ENCODE assay signal across 12 cellular contexts in genomic region chr15:101168898-101169297, GRCh38.
A peak's percentile ranks its signal among the peaks of the same experiment; 100 is the strongest.
DNase-seq lines count a peak whose midpoint lies in the region; ATAC-seq, FAIRE-seq and TF ChIP-seq lines count a peak whose summit lies in the region.
"Had no signal": no experiment of that assay in that cellular context is flagged by ENCODE, and none has a peak within 500 bp of the region (broad histone marks: within the 10 kb centered on the region; RNA-seq: fewer than 3 reads in every experiment).

No MANE protein-coding gene starts in this region.

- peaks cover 30% of the 10 kb centered on the region for H3K9me3 Mint-ChIP-seq in activated CD4-positive, alpha-beta T cell treated with anti-CD3 and anti-CD28 coated beads, Interleukin-2, amount 10 ng/mL, durations not matched to agents 7 days and 5 days
- H3K9me3 Mint-ChIP-seq in activated CD4-positive, alpha-beta memory T cell treated with anti-CD3 and anti-CD28 coated beads, Interleukin-2, amount 10 ng/mL, durations not matched to agents 7 days and 5 days, result peaks cover 31% of the 10 kb centered on the region

- DNase-seq in activated CD4-positive, alpha-beta T cell treated with anti-CD3 and anti-CD28 coated beads, Interleukin-2, amount 10 ng/mL, durations not matched to agents 7 days and 5 days, result no peak
- no peak for DNase-seq in activated CD4-positive, alpha-beta T cell treated with anti-CD3 and anti-CD28 coated beads for 1 hour
- DNase-seq in activated CD4-positive, alpha-beta memory T cell treated with anti-CD3 and anti-CD28 coated beads, Interleukin-2, amount 10 ng/mL, durations not matched to agents 7 days and 5 days, result no peak
- DNase-seq in keratinocyte (ENCODE audit: low read depth, low spot score), result no peak
- no peak for DNase-seq in NOMO-1 treated with dmso at 0.1 percent for 144 hours (lab: John Stamatoyannopoulos, UW; ENCODE audit: unreplicated experiment)
- no peak for DNase-seq in NCI-H526 treated with DMSO at 0.1 percent for 48 hours (lab: John Stamatoyannopoulos, UW)
- no peak for DNase-seq in omental fat pad (ENCODE audit: low spot score)
- DNase-seq: NCI-H2081 treated with DMSO at 0.1 percent for 48 hours had no signal

- H3K36me3 ChIP-seq in keratinocyte (ENCODE audit: control insufficient read depth in 2 of 2, extremely low read depth in 1 of 2, insufficient read depth in 2 of 2, low read length in 2 of 2), result no peaks in the 10 kb centered on the region
- peaks cover 0 to 4% of the 10 kb centered on the region in 2 donors for H3K36me3 ChIP-seq in stomach smooth muscle (ENCODE audit: control insufficient read depth in 2 of 2, insufficient read depth in 2 of 2, low read length in 2 of 2)
- H3K36me3 ChIP-seq: Peyer's patch had no signal

- H3K36me3 Mint-ChIP-seq in activated CD4-positive, alpha-beta T cell treated with anti-CD3 and anti-CD28 coated beads, Interleukin-2, amount 10 ng/mL, durations not matched to agents 7 days and 5 days (ENCODE audit: low read depth), result peaks cover 41% of the 10 kb centered on the region
- H3K36me3 Mint-ChIP-seq in activated CD4-positive, alpha-beta memory T cell treated with anti-CD3 and anti-CD28 coated beads, Interleukin-2, amount 10 ng/mL, durations not matched to agents 7 days and 5 days (ENCODE audit: low read depth), result peaks cover 45% of the 10 kb centered on the region

- no peaks in the 10 kb centered on the region for H4K20me1 ChIP-seq in keratinocyte (ENCODE audit: control insufficient read depth, extremely low read depth, insufficient read depth, low read length)

- peak overlapping the region; percentile 21 for H3K4me3 Mint-ChIP-seq in activated CD4-positive, alpha-beta T cell treated with anti-CD3 and anti-CD28 coated beads, Interleukin-2, amount 10 ng/mL, durations not matched to agents 7 days and 5 days
- H3K4me3 Mint-ChIP-seq in activated CD4-positive, alpha-beta memory T cell treated with anti-CD3 and anti-CD28 coated beads, Interleukin-2, amount 10 ng/mL, durations not matched to agents 7 days and 5 days, result peak overlapping the region; percentile 68
- H3K4me3 Mint-ChIP-seq: mesothelial cell of epicardium had no signal

- H3K9me3 ChIP-seq in keratinocyte (ENCODE audit: control insufficient read depth, low read depth, low read length) (peaks cover 18% of the 10 kb centered on the region), stomach smooth muscle (ENCODE audit: control insufficient read depth in 2 of 2, low read length in 2 of 2) (peaks cover 4 to 10% of the 10 kb centered on the region in 2 donors)

- peak overlapping the region; percentile 92 for H3K27ac Mint-ChIP-seq in activated CD4-positive, alpha-beta T cell treated with anti-CD3 and anti-CD28 coated beads, Interleukin-2, amount 10 ng/mL, durations not matched to agents 7 days and 5 days
- H3K27ac Mint-ChIP-seq in activated CD4-positive, alpha-beta memory T cell treated with anti-CD3 and anti-CD28 coated beads, Interleukin-2, amount 10 ng/mL, durations not matched to agents 7 days and 5 days, result peak overlapping the region; percentile 94

- peaks cover 41% of the 10 kb centered on the region for H3K4me1 Mint-ChIP-seq in activated CD4-positive, alpha-beta T cell treated with anti-CD3 and anti-CD28 coated beads, Interleukin-2, amount 10 ng/mL, durations not matched to agents 7 days and 5 days
- H3K4me1 Mint-ChIP-seq in activated CD4-positive, alpha-beta memory T cell treated with anti-CD3 and anti-CD28 coated beads, Interleukin-2, amount 10 ng/mL, durations not matched to agents 7 days and 5 days, result peaks cover 47% of the 10 kb centered on the region

- dilution Hi-C loops in keratinocyte (cut with MboI; ENCODE audit: extremely low pct_ligation_motif_present, low sequenced_read_pairs), result no loop called here

- H3K4me3 ChIP-seq in keratinocyte (ENCODE audit: control insufficient read depth in 2 of 3, extremely low read depth in 1 of 3, insufficient read depth in 2 of 3, low read depth in 1 of 3, low read length in 3 of 3) (no peak overlapping the region), stomach smooth muscle (ENCODE audit: low read length in 2 of 2) (no peak overlapping the region)
- H3K4me3 ChIP-seq: A549, Peyer's patch had no signal

- FAIRE-seq in keratinocyte (lab: Jason Lieb, UNC), result no peak
- FAIRE-seq: A549 had no signal

- no peak for TF ChIP-seq CTCF in keratinocyte (optimal IDR thresholded peaks at IDR 0.05 in 1 of 3, IDR thresholded peaks at IDR 0.05 in 1 of 3, conservative IDR thresholded peaks at IDR 0.05 in 1 of 3; ENCODE audit: extremely low read depth in 1 of 3, insufficient read depth in 2 of 3, low read length in 3 of 3)
- TF ChIP-seq CTCF in omental fat pad (IDR thresholded peaks at IDR 0.05), result no peak

- no peaks in the 10 kb centered on the region for H3K27me3 Mint-ChIP-seq in activated CD4-positive, alpha-beta T cell treated with anti-CD3 and anti-CD28 coated beads, Interleukin-2, amount 10 ng/mL, durations not matched to agents 7 days and 5 days
- no peaks in the 10 kb centered on the region for H3K27me3 Mint-ChIP-seq in activated CD4-positive, alpha-beta memory T cell treated with anti-CD3 and anti-CD28 coated beads, Interleukin-2, amount 10 ng/mL, durations not matched to agents 7 days and 5 days

- ATAC-seq in omental fat pad (ENCODE audit: low FRiP score), result no peak

- H3K27me3 ChIP-seq in keratinocyte (ENCODE audit: control insufficient read depth, extremely low read depth, insufficient read depth, low read length) (no peaks in the 10 kb centered on the region), stomach smooth muscle (ENCODE audit: control insufficient read depth in 1 of 2, insufficient read depth in 2 of 2, low read length in 2 of 2) (no peaks in the 10 kb centered on the region)
- H3K27me3 ChIP-seq: Peyer's patch had no signal

- H3K27ac ChIP-seq in keratinocyte (ENCODE audit: control insufficient read depth, insufficient read depth, low read length) (peak overlapping the region; percentile 53), stomach smooth muscle (ENCODE audit: low read length) (peak overlapping the region; percentile 62)
- H3K27ac ChIP-seq: A549 had no signal

- POLR2A ChIA-PET in activated CD4-positive, alpha-beta T cell treated with anti-CD3 and anti-CD28 coated beads, Interleukin-2, amount 10 ng/mL, durations not matched to agents 7 days and 5 days (lab: Charles Lee), result no interaction called here
- POLR2A ChIA-PET in activated CD4-positive, alpha-beta memory T cell treated with anti-CD3 and anti-CD28 coated beads, Interleukin-2, amount 10 ng/mL, durations not matched to agents 7 days and 5 days (lab: Charles Lee), result interaction anchor here (0.6 to 2.6 kb wide), 15 partner anchors 15 to 82 kb away, joined by 3 to 19 read pairs (median 5); partner anchors contain the start of gene CHSY1

- CTCF ChIA-PET in activated CD4-positive, alpha-beta T cell treated with anti-CD3 and anti-CD28 coated beads, Interleukin-2, amount 10 ng/mL, durations not matched to agents 7 days and 5 days (lab: Charles Lee), result interaction anchor here (0.7 to 3.9 kb wide), 11 partner anchors 9 to 54 kb away, joined by 3 to 14 read pairs (median 4); no protein-coding TSS in a partner anchor
- CTCF ChIA-PET in activated CD4-positive, alpha-beta memory T cell treated with anti-CD3 and anti-CD28 coated beads, Interleukin-2, amount 10 ng/mL, durations not matched to agents 7 days and 5 days (lab: Charles Lee), result interaction anchor here (1.1 to 2.8 kb wide), 6 partner anchors 15 to 89 kb away, joined by 3 to 11 read pairs (median 6); partner anchors contain the start of gene CHSY1

- H3K9ac ChIP-seq in keratinocyte (ENCODE audit: control insufficient read depth, extremely low read depth, insufficient read depth, low read length) (no peak overlapping the region), stomach smooth muscle (ENCODE audit: low read length in 2 of 2) (no peak overlapping the region)

- H3K4me1 ChIP-seq in keratinocyte (ENCODE audit: control insufficient read depth, extremely low read depth, insufficient read depth, low read length) (peaks cover 68% of the 10 kb centered on the region), stomach smooth muscle (ENCODE audit: control insufficient read depth, insufficient read depth, low read length) (peaks cover 17% of the 10 kb centered on the region)
- H3K4me1 ChIP-seq: A549 had no signal

- peaks cover 2% of the 10 kb centered on the region for H3K9me1 ChIP-seq in keratinocyte (ENCODE audit: control insufficient read depth, extremely low read depth, insufficient read depth, low read length)

- no peak overlapping the region for H2AFZ ChIP-seq in keratinocyte (ENCODE audit: control insufficient read depth, low read length)

- H3K4me2 ChIP-seq in keratinocyte (ENCODE audit: control insufficient read depth, extremely low read depth, insufficient read depth, low read depth, low read length), result peak overlapping the region; percentile 56
- H3K4me2 ChIP-seq: A549 had no signal

- H3K79me2 ChIP-seq in keratinocyte (ENCODE audit: control insufficient read depth, insufficient read depth, low read length), result no peaks in the 10 kb centered on the region
